In the genomic region with DNA sequence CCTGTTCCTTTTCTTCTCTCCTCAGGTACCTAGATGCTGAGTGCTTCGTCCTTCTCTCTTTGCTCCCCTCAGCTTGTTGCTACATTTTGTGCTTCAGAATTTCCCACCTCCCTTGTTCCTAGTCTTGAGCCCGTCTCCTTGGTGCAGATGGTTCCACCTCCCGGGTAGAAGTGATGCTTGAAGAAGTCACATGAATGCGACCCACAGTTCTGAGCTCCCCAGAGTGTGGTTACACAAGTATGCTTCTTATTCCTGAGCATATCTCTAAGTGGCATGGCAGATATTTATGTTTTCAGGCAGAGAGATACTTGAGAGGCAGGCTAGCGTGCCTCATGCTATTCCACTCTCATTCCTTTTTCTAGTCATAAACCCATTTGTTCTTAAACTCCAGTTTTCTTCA, we compare ENCODE assay signal across 19 cellular contexts. TPM values are rescaled to one million over a fixed set of nuclear protein-coding genes. Genes with fewer than 3 reads are reported as not detected.
DNase-seq lines count a peak whose midpoint lies in the region; ATAC-seq, FAIRE-seq and TF ChIP-seq lines count a peak whose summit lies in the region.
"Had no signal": no experiment of that assay in that cellular context is flagged by ENCODE, and none has a peak within 500 bp of the region (broad histone marks: within the 10 kb centered on the region; RNA-seq: fewer than 3 reads in every experiment).

No MANE protein-coding gene starts in this region.

- no peaks in the 10 kb centered on the region for H3K9me3 ChIP-seq in H9 (ENCODE audit: control insufficient read depth, low read depth, low read length)
- H3K9me3 ChIP-seq in astrocyte (ENCODE audit: insufficient read depth, low read depth, low read length), result no peaks in the 10 kb centered on the region
- H3K9me3 ChIP-seq in lung (ENCODE audit: control insufficient read depth in 2 of 2, insufficient read depth in 1 of 2, low read length in 1 of 2), result no peaks in the 10 kb centered on the region
- no peaks in the 10 kb centered on the region for H3K9me3 ChIP-seq in upper lobe of left lung
- H3K9me3 ChIP-seq: adrenal gland, BE2C, right atrium auricular region had no signal

- no peak overlapping the region for H3K56ac ChIP-seq in H9 (ENCODE audit: insufficient read length, low read depth, low read length)

- H4K20me1 ChIP-seq in H9 (ENCODE audit: control insufficient read depth, insufficient read depth, insufficient read length), result no peaks in the 10 kb centered on the region
- H4K20me1 ChIP-seq in astrocyte (ENCODE audit: insufficient read depth, low read length), result no peaks in the 10 kb centered on the region

- H3K4me2 ChIP-seq in H9 (ENCODE audit: insufficient read depth, insufficient read length, low read length) (no peak overlapping the region), astrocyte (ENCODE audit: low read length) (no peak overlapping the region)
- H3K4me2 ChIP-seq: neural progenitor cell had no signal

- no peaks in the 10 kb centered on the region for H3K79me1 ChIP-seq in H9 (ENCODE audit: insufficient read depth, low read depth, low read length, poor library complexity, severe bottlenecking)

- no peak overlapping the region for H2BK15ac ChIP-seq in H9 (ENCODE audit: low read depth, low read length)

- no peak for DNase-seq in H9
- peak; percentile 81 for DNase-seq in astrocyte (ENCODE audit: low read depth)
- DNase-seq in lung (ENCODE audit: low spot score), result peak; percentile 46
- DNase-seq in upper lobe of left lung, result peak in 1 of 2 donors; percentile 75
- no peak for DNase-seq in ureter (ENCODE audit: low spot score)
- no peak for DNase-seq in NCI-H2107 treated with DMSO at 0.1 percent for 48 hours (lab: John Stamatoyannopoulos, UW; ENCODE audit: unreplicated experiment)
- no peak for DNase-seq in natural killer cell
- DNase-seq: activated CD4-positive, CD25-positive, alpha-beta regulatory T cell; adrenal gland; BE2C; effector CD8-positive, alpha-beta T cell; islet precursor cell; NCI-H69; stimulated activated naive CD8-positive, alpha-beta T cell treated with anti-CD3 and anti-CD28 coated beads, Interleukin-15, Interleukin-2, amounts not matched to agents 100 U/mL and 50 U/mL, for 24 hours; T-helper 2 cell had no signal

- H3K9me3 Mint-ChIP-seq in H9 (no peaks in the 10 kb centered on the region), astrocyte (ENCODE audit: unreplicated experiment) (no peaks in the 10 kb centered on the region), natural killer cell (no peaks in the 10 kb centered on the region)
- H3K9me3 Mint-ChIP-seq: activated T-helper 2 cell treated with anti-CD3 and anti-CD28 coated beads, Interferon-gamma antibody, Interleukin-2, Interleukin-4, amounts not matched to agents 10 μg/mL and 5 μg/mL and 100 μg/mL, durations not matched to agents 14 hours and 24 hours and 36 hours; central memory CD8-positive, alpha-beta T cell; neural progenitor cell had no signal

- no peak for TF ChIP-seq EP300 in upper lobe of left lung (IDR thresholded peaks at IDR 0.05)

- H2AFZ ChIP-seq in H9 (ENCODE audit: low read length) (no peak overlapping the region), astrocyte (ENCODE audit: low read depth, low read length) (no peak overlapping the region)
- H2AFZ ChIP-seq: neural progenitor cell had no signal

- TF ChIP-seq POLR2A in upper lobe of left lung (IDR thresholded peaks at IDR 0.05), result no peak

- no peak overlapping the region for H3K14ac ChIP-seq in H9 (ENCODE audit: insufficient read depth, low read length)

- no peaks in the 10 kb centered on the region for H3K23me2 ChIP-seq in H9 (ENCODE audit: insufficient read length, low read depth, low read length, poor library complexity, severe bottlenecking)

- H2AK5ac ChIP-seq in H9 (ENCODE audit: insufficient read length, low read length), result no peak overlapping the region

- H2BK20ac ChIP-seq in H9 (ENCODE audit: low read depth, low read length, poor library complexity, severe bottlenecking), result no peak overlapping the region

- H3K36me3 Mint-ChIP-seq in H9 (ENCODE audit: insufficient read depth in 1 of 3, low read depth in 3 of 3) (peaks cover 0 to 5% (median 0%) of the 10 kb centered on the region in 3 experiments; a peak in 2 of 7 replicates), astrocyte (ENCODE audit: low read depth, unreplicated experiment) (peaks cover 7% of the 10 kb centered on the region), natural killer cell (no peaks in the 10 kb centered on the region)

- H3K9ac ChIP-seq in H9 (ENCODE audit: extremely low read depth, insufficient read length, low read length) (no peak overlapping the region), astrocyte (ENCODE audit: low read length) (no peak overlapping the region)
- H3K9ac ChIP-seq: neural progenitor cell had no signal

- WGBS in H9 (ENCODE audit: extremely low coverage, insufficient read length, low lambda C conversion rate), result no CpG with 5 or more reads among the region's 5 CpGs
- WGBS in lung, 2 donors, result 76 to 86% methylated on average over 5 of the region's 5 CpGs
- WGBS in upper lobe of left lung, 2 donors, result 66 to 69% methylated on average over 5 of the region's 5 CpGs

- H3K27me3 Mint-ChIP-seq in H9 (ENCODE audit: low read depth), result no peaks in the 10 kb centered on the region
- no peaks in the 10 kb centered on the region for H3K27me3 Mint-ChIP-seq in astrocyte (ENCODE audit: low read depth, unreplicated experiment)
- H3K27me3 Mint-ChIP-seq in natural killer cell (ENCODE audit: low read depth in 2 of 2), result no peaks in the 10 kb centered on the region
- H3K27me3 Mint-ChIP-seq: central memory CD8-positive, alpha-beta T cell had no signal

- H4K8ac ChIP-seq in H9 (replicated peaks; ENCODE audit: insufficient read length, low read depth, low read length), result no peak overlapping the region

- H3K4me3 ChIP-seq in astrocyte (ENCODE audit: insufficient read depth, low read depth, low read length) (no peak overlapping the region), lung (no peak overlapping the region), upper lobe of left lung (no peak overlapping the region)
- H3K4me3 ChIP-seq: adrenal gland, neural progenitor cell, right atrium auricular region had no signal

- H3K27ac Mint-ChIP-seq in H9 (peak overlapping the region in 2 of 3 experiments; percentile 51 to 60; a peak in 3 of 7 replicates), astrocyte (ENCODE audit: unreplicated experiment) (peak overlapping the region; percentile 96), natural killer cell (no peak overlapping the region)
- H3K27ac Mint-ChIP-seq: activated T-helper 2 cell treated with anti-CD3 and anti-CD28 coated beads, Interferon-gamma antibody, Interleukin-2, Interleukin-4, amounts not matched to agents 10 μg/mL and 5 μg/mL and 100 μg/mL, durations not matched to agents 14 hours and 24 hours and 36 hours; neural progenitor cell had no signal

- H3K4ac ChIP-seq in H9 (ENCODE audit: low read depth, low read length), result no peak overlapping the region

- H3K79me2 ChIP-seq in H9 (ENCODE audit: insufficient read depth, low read length) (no peaks in the 10 kb centered on the region), astrocyte (ENCODE audit: insufficient read depth, low read length) (no peaks in the 10 kb centered on the region)

- no peak for FAIRE-seq in astrocyte (lab: Jason Lieb, UNC)

- H3K18ac ChIP-seq in H9 (ENCODE audit: insufficient read length, low read depth, low read length), result no peak overlapping the region

- H3K36me3 ChIP-seq in astrocyte (ENCODE audit: insufficient read depth, low read length), result no peaks in the 10 kb centered on the region
- H3K36me3 ChIP-seq in lung (ENCODE audit: control insufficient read depth in 2 of 2, insufficient read depth in 2 of 2, low read length in 2 of 2), result no peaks in the 10 kb centered on the region
- H3K36me3 ChIP-seq in upper lobe of left lung, result no peaks in the 10 kb centered on the region
- H3K36me3 ChIP-seq: adrenal gland, BE2C, neural progenitor cell, right atrium auricular region had no signal

- no peak overlapping the region for H3T11ph ChIP-seq in H9 (ENCODE audit: low read length)

- H4K5ac ChIP-seq in H9 (ENCODE audit: insufficient read length, low read depth, low read length), result no peak overlapping the region

- no peak overlapping the region for H4K91ac ChIP-seq in H9 (ENCODE audit: insufficient read length, low read depth, low read length)

- ATAC-seq in lung (ENCODE audit: insufficient read depth, low FRiP score), result no peak
- ATAC-seq in upper lobe of left lung (ENCODE audit: low FRiP score in 2 of 2), result peak; percentile 58 to 82
- ATAC-seq in natural killer cell, result no peak
- ATAC-seq: stimulated activated naive CD8-positive, alpha-beta T cell treated with anti-CD3 and anti-CD28 coated beads, Interleukin-15, Interleukin-2, amounts not matched to agents 100 U/mL and 50 U/mL, for 24 hours had no signal

- peaks cover 11 to 17% of the 10 kb centered on the region in 2 experiments for H3K4me1 Mint-ChIP-seq in H9
- peaks cover 51% of the 10 kb centered on the region for H3K4me1 Mint-ChIP-seq in astrocyte (ENCODE audit: low read depth, unreplicated experiment)
- H3K4me1 Mint-ChIP-seq in natural killer cell, result peaks cover 0 to 20% of the 10 kb centered on the region in 2 donors
- H3K4me1 Mint-ChIP-seq: central memory CD8-positive, alpha-beta T cell had no signal

- intact Hi-C loops in natural killer cell (cut with micrococcal nuclease), result no loop called here

- H3K4me1 ChIP-seq in H9 (ENCODE audit: insufficient read depth, low read length), result no peaks in the 10 kb centered on the region
- H3K4me1 ChIP-seq in astrocyte (ENCODE audit: insufficient read depth, low read length), result peaks cover 22% of the 10 kb centered on the region
- H3K4me1 ChIP-seq in lung (ENCODE audit: control insufficient read depth in 2 of 2, insufficient read depth in 2 of 2, low read length in 2 of 2), result peaks cover 0 to 1% of the 10 kb centered on the region in 2 donors
- H3K4me1 ChIP-seq in upper lobe of left lung, result peaks cover 0 to 8% (median 2%) of the 10 kb centered on the region in 4 donors
- H3K4me1 ChIP-seq: adrenal gland, right atrium auricular region had no signal

- H3K4me3 Mint-ChIP-seq in H9 (no peak overlapping the region), astrocyte (ENCODE audit: unreplicated experiment) (no peak overlapping the region), natural killer cell (no peak overlapping the region)
- H3K4me3 Mint-ChIP-seq: central memory CD8-positive, alpha-beta T cell; neural progenitor cell had no signal

- no peak overlapping the region for H3K27ac ChIP-seq in H9 (ENCODE audit: insufficient read length, low read depth, low read length)
- H3K27ac ChIP-seq in astrocyte (ENCODE audit: low read depth, low read length), result no peak overlapping the region
- H3K27ac ChIP-seq in lung (ENCODE audit: low read depth in 1 of 2, low read length in 1 of 2), result peak overlapping the region in 1 of 2 donors; percentile 37
- peak overlapping the region in 2 of 4 donors; percentile 24 to 49 for H3K27ac ChIP-seq in upper lobe of left lung
- H3K27ac ChIP-seq: adrenal gland, neural progenitor cell, right atrium auricular region had no signal

- TF ChIP-seq CTCF in H9 (conservative IDR thresholded peaks at IDR 0.05) (no peak), astrocyte (IDR thresholded peaks at IDR 0.05; ENCODE audit: insufficient read depth, low read depth, low read length) (no peak), lung (IDR thresholded peaks at IDR 0.05; ENCODE audit: control extremely low read depth, extremely low read depth) (no peak), upper lobe of left lung (IDR thresholded peaks at IDR 0.05) (no peak), natural killer cell (IDR thresholded peaks at IDR 0.05) (no peak)

- no peak overlapping the region for H2BK12ac ChIP-seq in H9 (ENCODE audit: insufficient read length, low read depth, low read length)

- no peak overlapping the region for H2BK5ac ChIP-seq in H9 (ENCODE audit: insufficient read length, low read length)

- no peak overlapping the region for H3K23ac ChIP-seq in H9 (ENCODE audit: insufficient read length, low read depth, low read length)

- H3K27me3 ChIP-seq in H9 (ENCODE audit: insufficient read depth, low read length) (no peaks in the 10 kb centered on the region), astrocyte (ENCODE audit: insufficient read depth, low read length) (no peaks in the 10 kb centered on the region), lung (ENCODE audit: control insufficient read depth, insufficient read depth) (no peaks in the 10 kb centered on the region), upper lobe of left lung (no peaks in the 10 kb centered on the region)
- H3K27me3 ChIP-seq: adrenal gland, BE2C, neural progenitor cell, right atrium auricular region had no signal

- no peak overlapping the region for H2BK120ac ChIP-seq in H9 (ENCODE audit: low read depth, low read length, poor library complexity, severe bottlenecking)

RNA-seq across cellular contexts. Expression of a gene that starts 34.0 kb away (rescaled TPM):
- total RNA-seq in H9 (2021) (108 and 111 TPM in 2 replicates), astrocyte (101 and 102 TPM in 2 replicates), lung (10 to 100 TPM; 14.3 to 22.9 TPM), upper lobe of left lung (10 to 100 TPM in 3 of 6 donors, 1 to 10 TPM in 3; 6.7 to 14.4 (median 10.1) TPM), ureter (19.0 TPM), natural killer cell (10 to 100 TPM; 12.8 to 18.2 (median 15.8) TPM)
- polyA plus RNA-seq in lung, result 1 to 10 TPM; 5.6 to 5.9 TPM

Comparison
In these comparisons a context has a peak if more than half of its experiments do, and no peak if none do; other contexts are left out.
1. DNase-seq: peak in astrocyte (single experiment) and lung (single experiment); none in H9 (single experiment), ureter (single experiment), NCI-H2107 treated with DMSO at 0.1 percent for 48 hours (single experiment) and natural killer cell (single experiment).
2. H3K27ac Mint-ChIP-seq: peak in H9 (2 of 3) and astrocyte (single experiment); none in natural killer cell (0 of 2).
3. ATAC-seq: peak in upper lobe of left lung (2 of 2); none in lung (single experiment) and natural killer cell (0 of 3).